16 cellular contexts compared by ENCODE assay signal in genomic region chr14:57485635-57486034, GRCh38. TPM values are rescaled to one million over a fixed set of nuclear protein-coding genes. Genes with fewer than 3 reads are reported as not detected.
DNase-seq lines count a peak whose midpoint lies in the region; ATAC-seq and TF ChIP-seq lines count a peak whose summit lies in the region.
"Had no signal": no experiment of that assay in that cellular context is flagged by ENCODE, and none has a peak within 500 bp of the region (broad histone marks: within the 10 kb centered on the region; RNA-seq: fewer than 3 reads in every experiment).

No MANE protein-coding gene starts in this region.

- TF ChIP-seq CTCF in tibial nerve (IDR thresholded peaks at IDR 0.05) = no peak

- H3K4me3 ChIP-seq in Jurkat, Clone E6-1 (ENCODE audit: low read length) = no peak overlapping the region
- no peak overlapping the region for H3K4me3 ChIP-seq in tibial nerve
- H3K4me3 ChIP-seq: left lung, ovary, tibial artery had no signal

- TF ChIP-seq EP300 in tibial nerve (IDR thresholded peaks at IDR 0.05) = no peak

- H3K4me1 ChIP-seq in tibial nerve = no peaks in the 10 kb centered on the region
- H3K4me1 ChIP-seq: left lung, tibial artery had no signal

- no peak for TF ChIP-seq POLR2A in GM18505 (IDR thresholded peaks at IDR 0.05; ENCODE audit: borderline replicate concordance, extremely low read depth, insufficient read depth, insufficient read length)
- TF ChIP-seq POLR2A in tibial nerve (IDR thresholded peaks at IDR 0.05) = no peak

- DNase-seq in Jurkat, Clone E6-1 (ENCODE audit: low read depth, low spot score) = peak; percentile 89
- DNase-seq in NCI-H446 (lab: John Stamatoyannopoulos, UW) = no peak
- DNase-seq in NCI-H1105 (lab: John Stamatoyannopoulos, UW) = no peak
- no peak for DNase-seq in CD1c-positive myeloid dendritic cell (ENCODE audit: extremely low spot score)
- no peak for DNase-seq in tibial nerve (ENCODE audit: low spot score in 2 of 2)
- DNase-seq: activated T-cell treated with anti-CD3 and anti-CD28 coated beads, Interleukin-2, amount 50 U/mL, for 48 hours; CD4-positive, CD25-positive, alpha-beta regulatory T cell; left lung; ovary; stimulated activated CD4-positive, alpha-beta T cell treated with anti-CD3 and anti-CD28 coated beads, Interleukin-4, amount 100 ng/mL, for 4 hours; tibial artery had no signal

- no peaks in the 10 kb centered on the region for H3K27me3 ChIP-seq in tibial nerve
- H3K27me3 ChIP-seq: left lung, ovary, tibial artery had no signal

- no peaks in the 10 kb centered on the region for H3K9me3 ChIP-seq in tibial nerve
- H3K9me3 ChIP-seq: left lung, ovary, tibial artery had no signal

- H3K27ac ChIP-seq in tibial nerve = no peak overlapping the region
- H3K27ac ChIP-seq: KMS-11, left lung, ovary, tibial artery had no signal

- ATAC-seq in GM18505 (IDR thresholded peaks at IDR 0.05; ENCODE audit: unreplicated experiment) = peak; percentile 94
- peak; percentile 91 for ATAC-seq in GM19463 (IDR thresholded peaks at IDR 0.05; ENCODE audit: unreplicated experiment)
- peak; percentile 84 for ATAC-seq in HG02943 (IDR thresholded peaks at IDR 0.05; ENCODE audit: low read depth, unreplicated experiment)
- ATAC-seq: left lung had no signal

- H3K36me3 ChIP-seq in tibial nerve = no peaks in the 10 kb centered on the region
- H3K36me3 ChIP-seq: left lung, ovary, tibial artery had no signal

RNA-seq across cellular contexts. Expression of gene CCDC198, which starts 8.0 kb away (rescaled TPM):
- not detected for polyA plus RNA-seq in Jurkat, Clone E6-1 (2012; ENCODE audit: insufficient read depth, insufficient read length)
- total RNA-seq in tibial nerve = 1 to 10 TPM in 1 of 4 donors, not detected in 3; 1.5 TPM
- total RNA-seq: cardiac septum; CD4-positive, CD25-positive, alpha-beta regulatory T cell; left lung had no signal
- polyA plus RNA-seq: CD4-positive, CD25-positive, alpha-beta regulatory T cell; ovary had no signal
